ENCODE assay signal across 8 cellular contexts in the genomic region with DNA sequence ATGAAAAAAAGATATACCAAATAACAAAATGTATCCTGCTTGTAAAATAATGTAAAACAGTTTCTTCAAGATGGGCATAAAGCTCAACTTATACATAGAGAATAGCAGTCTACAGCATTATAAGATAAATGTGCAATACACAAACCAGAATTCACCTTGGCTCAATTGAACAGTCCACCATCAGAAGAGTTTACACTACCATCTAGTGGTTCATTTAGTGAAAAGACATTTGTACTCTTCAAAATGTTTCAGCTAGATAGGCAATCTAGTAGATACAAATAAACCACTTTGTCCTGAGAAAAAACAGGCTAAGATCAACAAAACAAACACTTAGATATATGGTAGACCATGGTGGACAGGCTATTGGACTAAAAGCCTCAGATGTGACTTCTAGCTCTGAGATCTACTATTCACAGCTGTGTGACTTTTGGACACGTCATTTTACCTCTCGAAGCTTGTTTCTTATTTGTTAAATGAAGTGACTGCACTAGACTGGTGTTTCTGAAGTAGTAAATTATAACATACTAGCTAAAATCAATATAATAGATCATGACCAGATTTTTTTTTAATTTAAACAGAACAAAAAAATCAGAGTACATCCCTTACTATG. TPM values are rescaled to one million over a fixed set of nuclear protein-coding genes. Genes with fewer than 3 reads are reported as not detected.
DNase-seq lines count a peak whose midpoint lies in the region; ATAC-seq, FAIRE-seq and TF ChIP-seq lines count a peak whose summit lies in the region.

No MANE protein-coding gene starts in this region.

- peak; percentile 34 to 89 (median 73) for TF ChIP-seq CTCF in body of pancreas (IDR thresholded peaks at IDR 0.05)
- peak in 1 of 3 experiments; percentile 35 for TF ChIP-seq CTCF in keratinocyte (optimal IDR thresholded peaks at IDR 0.05 in 1 of 3, IDR thresholded peaks at IDR 0.05 in 1 of 3, conservative IDR thresholded peaks at IDR 0.05 in 1 of 3; ENCODE audit: extremely low read depth in 1 of 3, insufficient read depth in 2 of 3, low read length in 3 of 3)
- peak; percentile 61 to 83 (median 67) for TF ChIP-seq CTCF in uterus (IDR thresholded peaks at IDR 0.05)

- no peaks in the 10 kb centered on the region for H3K79me2 ChIP-seq in keratinocyte (ENCODE audit: control insufficient read depth, insufficient read depth, low read length)

- peak; percentile 77 for ATAC-seq in body of pancreas
- no peak for ATAC-seq in GM18511 (IDR thresholded peaks at IDR 0.05; ENCODE audit: unreplicated experiment)

- intact Hi-C loops in body of pancreas (cut with DNase I) (loop anchor here (10.0 kb wide), 1 partner anchor 421 kb away; no protein-coding TSS in a partner anchor), uterus (cut with DNase I; ENCODE audit: low total_unique reads) (no loop called here)

- peak; percentile 89 for FAIRE-seq in keratinocyte (lab: Jason Lieb, UNC)

- no peaks in the 10 kb centered on the region for H3K4me1 ChIP-seq in body of pancreas
- peaks cover 9% of the 10 kb centered on the region for H3K4me1 ChIP-seq in keratinocyte (ENCODE audit: control insufficient read depth, extremely low read depth, insufficient read depth, low read length)
- no peaks in the 10 kb centered on the region for H3K4me1 ChIP-seq in uterus

- H3K4me3 ChIP-seq in body of pancreas (no peak overlapping the region), keratinocyte (ENCODE audit: control insufficient read depth in 2 of 3, extremely low read depth in 1 of 3, insufficient read depth in 2 of 3, low read depth in 1 of 3, low read length in 3 of 3) (no peak overlapping the region), uterus (no peak overlapping the region)

- H4K20me1 ChIP-seq in keratinocyte (ENCODE audit: control insufficient read depth, extremely low read depth, insufficient read depth, low read length) = no peaks in the 10 kb centered on the region

- H3K9me1 ChIP-seq in keratinocyte (ENCODE audit: control insufficient read depth, extremely low read depth, insufficient read depth, low read length) = no peaks in the 10 kb centered on the region

- H2AFZ ChIP-seq in keratinocyte (ENCODE audit: control insufficient read depth, low read length) = no peak overlapping the region

- H3K9me3 ChIP-seq in body of pancreas (no peaks in the 10 kb centered on the region), keratinocyte (ENCODE audit: control insufficient read depth, low read depth, low read length) (no peaks in the 10 kb centered on the region), uterus (no peaks in the 10 kb centered on the region)

- 76 to 87% methylated on average over 2 of the region's 2 CpGs for WGBS in body of pancreas, 2 donors

- dilution Hi-C loops in keratinocyte (cut with MboI; ENCODE audit: extremely low pct_ligation_motif_present, low sequenced_read_pairs) = loop anchor here (25.0 kb wide), 1 partner anchor 94 kb away; the partner anchor contains the start of gene IL33

- H3K9ac ChIP-seq in keratinocyte (ENCODE audit: control insufficient read depth, extremely low read depth, insufficient read depth, low read length) = no peak overlapping the region

- H3K27ac ChIP-seq in body of pancreas (no peak overlapping the region), keratinocyte (ENCODE audit: control insufficient read depth, insufficient read depth, low read length) (no peak overlapping the region), uterus (no peak overlapping the region)

- DNase-seq in NCI-H524 (lab: John Stamatoyannopoulos, UW) = peak; percentile 26 to 48
- DNase-seq in NCI-H524 treated with DMSO at 0.1 percent for 48 hours (lab: John Stamatoyannopoulos, UW) = no peak
- DNase-seq in NCI-H1930 (lab: John Stamatoyannopoulos, UW) = peak; percentile 14 to 51
- DNase-seq in body of pancreas = no peak
- no peak for DNase-seq in keratinocyte (ENCODE audit: low read depth, low spot score)
- no peak for DNase-seq in uterus
- DNase-seq in GM19238 (ENCODE audit: insufficient read length, low spot score) = no peak

- H3K36me3 ChIP-seq in body of pancreas (replicated peaks in 1 of 2; ENCODE audit: insufficient read depth in 1 of 2, low read depth in 2 of 2) (no peaks in the 10 kb centered on the region), keratinocyte (ENCODE audit: control insufficient read depth in 2 of 2, extremely low read depth in 1 of 2, insufficient read depth in 2 of 2, low read length in 2 of 2) (no peaks in the 10 kb centered on the region), uterus (no peaks in the 10 kb centered on the region)

- H3K27me3 ChIP-seq in body of pancreas (no peaks in the 10 kb centered on the region), keratinocyte (ENCODE audit: control insufficient read depth, extremely low read depth, insufficient read depth, low read length) (no peaks in the 10 kb centered on the region), uterus (no peaks in the 10 kb centered on the region)

- H3K4me2 ChIP-seq in keratinocyte (ENCODE audit: control insufficient read depth, extremely low read depth, insufficient read depth, low read depth, low read length) = no peak overlapping the region

- TF ChIP-seq POLR2A in body of pancreas (IDR thresholded peaks at IDR 0.05) = no peak
- no peak for TF ChIP-seq POLR2A in uterus (IDR thresholded peaks at IDR 0.05)

RNA-seq across cellular contexts. Expression of gene TPD52L3, which starts 22.1 kb away (rescaled TPM):
- total RNA-seq in body of pancreas (not detected), uterus (not detected)
- not detected in 3 replicates for polyA plus RNA-seq in keratinocyte
- polyA plus RNA-seq in keratinocyte (2011; ENCODE audit: low read depth) = not detected
- not detected in 2 replicates for polyA plus RNA-seq in keratinocyte (2011; cell fraction: cytosol; rRNA removed)
- not detected in 2 replicates for polyA plus RNA-seq in keratinocyte (2011; cell fraction: nucleus; rRNA removed)
- not detected in 2 replicates for polyA plus RNA-seq in keratinocyte (2012; ENCODE audit: low replicate concordance)
- not detected in 3 replicates for polyA minus RNA-seq in keratinocyte
- polyA minus RNA-seq in keratinocyte (2011; cell fraction: cytosol; rRNA and poly(A)+ RNA removed) = not detected
- polyA minus RNA-seq in keratinocyte (2011; cell fraction: nucleus; rRNA and poly(A)+ RNA removed) = not detected in 2 replicates

Comparison
In these comparisons a context has a peak if more than half of its experiments do, and no peak if none do; other contexts are left out.
1. DNase-seq: peak in NCI-H524 (2 of 2) and NCI-H1930 (2 of 2); none in NCI-H524 treated with DMSO at 0.1 percent for 48 hours (single experiment), body of pancreas (0 of 4), keratinocyte (single experiment), uterus (0 of 2) and GM19238 (single experiment).